ENCODE assay signal across 1 cellular context in genomic region chr1:183733610-183734219, GRCh38.
TF ChIP-seq lines count a peak whose summit lies in the region.

No MANE protein-coding gene starts in this region.

TF ChIP-seq in HEK293, 187 proteins besides CTCF, POLR2A, EP300 and RAD21 (continued from another document):
- TF ChIP-seq, protein P1, sequence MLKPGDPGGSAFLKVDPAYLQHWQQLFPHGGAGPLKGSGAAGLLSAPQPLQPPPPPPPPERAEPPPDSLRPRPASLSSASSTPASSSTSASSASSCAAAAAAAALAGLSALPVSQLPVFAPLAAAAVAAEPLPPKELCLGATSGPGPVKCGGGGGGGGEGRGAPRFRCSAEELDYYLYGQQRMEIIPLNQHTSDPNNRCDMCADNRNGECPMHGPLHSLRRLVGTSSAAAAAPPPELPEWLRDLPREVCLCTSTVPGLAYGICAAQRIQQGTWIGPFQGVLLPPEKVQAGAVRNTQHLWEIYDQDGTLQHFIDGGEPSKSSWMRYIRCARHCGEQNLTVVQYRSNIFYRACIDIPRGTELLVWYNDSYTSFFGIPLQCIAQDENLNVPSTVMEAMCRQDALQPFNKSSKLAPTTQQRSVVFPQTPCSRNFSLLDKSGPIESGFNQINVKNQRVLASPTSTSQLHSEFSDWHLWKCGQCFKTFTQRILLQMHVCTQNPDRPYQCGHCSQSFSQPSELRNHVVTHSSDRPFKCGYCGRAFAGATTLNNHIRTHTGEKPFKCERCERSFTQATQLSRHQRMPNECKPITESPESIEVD (tag by site-specific recombination; IDR thresholded peaks at IDR 0.05): peak; percentile 94
- TF ChIP-seq SP2 (tag by site-specific recombination; IDR thresholded peaks at IDR 0.05): no peak
- TF ChIP-seq OSR2 (tag by site-specific recombination; IDR thresholded peaks at IDR 0.05): peak; percentile 47; the same call in 1 of the 2 replicates
- no peak for TF ChIP-seq ZNF654 (tag by site-specific recombination; IDR thresholded peaks at IDR 0.05; ENCODE audit: low read depth)
- TF ChIP-seq ZNF768 (tag by site-specific recombination; IDR thresholded peaks at IDR 0.05): no peak
- no peak for TF ChIP-seq ZFP69B (tag by site-specific recombination; IDR thresholded peaks at IDR 0.05)
- no peak for TF ChIP-seq ZBTB17 (tag by site-specific recombination; IDR thresholded peaks at IDR 0.05)
- TF ChIP-seq ZNF624 (tag by site-specific recombination; IDR thresholded peaks at IDR 0.05): no peak
- no peak for TF ChIP-seq SETDB1 (IDR thresholded peaks at IDR 0.05; ENCODE audit: insufficient read length, low read length)
- TF ChIP-seq SCRT2 (tag by site-specific recombination; IDR thresholded peaks at IDR 0.05): no peak
- TF ChIP-seq TRIM28 (IDR thresholded peaks at IDR 0.05; ENCODE audit: borderline replicate concordance, low read length): no peak; the same call in 1 of the 2 replicates
- TF ChIP-seq, protein P2, sequence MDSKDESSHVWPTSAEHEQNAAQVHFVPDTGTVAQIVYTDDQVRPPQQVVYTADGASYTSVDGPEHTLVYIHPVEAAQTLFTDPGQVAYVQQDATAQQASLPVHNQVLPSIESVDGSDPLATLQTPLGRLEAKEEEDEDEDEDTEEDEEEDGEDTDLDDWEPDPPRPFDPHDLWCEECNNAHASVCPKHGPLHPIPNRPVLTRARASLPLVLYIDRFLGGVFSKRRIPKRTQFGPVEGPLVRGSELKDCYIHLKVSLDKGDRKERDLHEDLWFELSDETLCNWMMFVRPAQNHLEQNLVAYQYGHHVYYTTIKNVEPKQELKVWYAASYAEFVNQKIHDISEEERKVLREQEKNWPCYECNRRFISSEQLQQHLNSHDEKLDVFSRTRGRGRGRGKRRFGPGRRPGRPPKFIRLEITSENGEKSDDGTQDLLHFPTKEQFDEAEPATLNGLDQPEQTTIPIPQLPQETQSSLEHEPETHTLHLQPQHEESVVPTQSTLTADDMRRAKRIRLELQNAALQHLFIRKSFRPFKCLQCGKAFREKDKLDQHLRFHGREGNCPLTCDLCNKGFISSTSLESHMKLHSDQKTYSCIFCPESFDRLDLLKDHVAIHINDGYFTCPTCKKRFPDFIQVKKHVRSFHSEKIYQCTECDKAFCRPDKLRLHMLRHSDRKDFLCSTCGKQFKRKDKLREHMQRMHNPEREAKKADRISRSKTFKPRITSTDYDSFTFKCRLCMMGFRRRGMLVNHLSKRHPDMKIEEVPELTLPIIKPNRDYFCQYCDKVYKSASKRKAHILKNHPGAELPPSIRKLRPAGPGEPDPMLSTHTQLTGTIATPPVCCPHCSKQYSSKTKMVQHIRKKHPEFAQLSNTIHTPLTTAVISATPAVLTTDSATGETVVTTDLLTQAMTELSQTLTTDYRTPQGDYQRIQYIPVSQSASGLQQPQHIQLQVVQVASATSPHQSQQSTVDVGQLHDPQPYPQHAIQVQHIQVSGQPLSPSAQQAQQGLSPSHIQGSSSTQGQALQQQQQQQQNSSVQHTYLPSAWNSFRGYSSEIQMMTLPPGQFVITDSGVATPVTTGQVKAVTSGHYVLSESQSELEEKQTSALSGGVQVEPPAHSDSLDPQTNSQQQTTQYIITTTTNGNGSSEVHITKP (tag by site-specific recombination; IDR thresholded peaks at IDR 0.05): peak; percentile 28; the same call in 1 of the 2 replicates
- peak; percentile 23; the same call in 1 of the 2 replicates for TF ChIP-seq FEZF1 (tag by site-specific recombination; IDR thresholded peaks at IDR 0.05)
TF ChIP-seq in HEK293: peak in this region for 6.
